Comparison of ENCODE assay signal across 8 cellular contexts in the genomic region with DNA sequence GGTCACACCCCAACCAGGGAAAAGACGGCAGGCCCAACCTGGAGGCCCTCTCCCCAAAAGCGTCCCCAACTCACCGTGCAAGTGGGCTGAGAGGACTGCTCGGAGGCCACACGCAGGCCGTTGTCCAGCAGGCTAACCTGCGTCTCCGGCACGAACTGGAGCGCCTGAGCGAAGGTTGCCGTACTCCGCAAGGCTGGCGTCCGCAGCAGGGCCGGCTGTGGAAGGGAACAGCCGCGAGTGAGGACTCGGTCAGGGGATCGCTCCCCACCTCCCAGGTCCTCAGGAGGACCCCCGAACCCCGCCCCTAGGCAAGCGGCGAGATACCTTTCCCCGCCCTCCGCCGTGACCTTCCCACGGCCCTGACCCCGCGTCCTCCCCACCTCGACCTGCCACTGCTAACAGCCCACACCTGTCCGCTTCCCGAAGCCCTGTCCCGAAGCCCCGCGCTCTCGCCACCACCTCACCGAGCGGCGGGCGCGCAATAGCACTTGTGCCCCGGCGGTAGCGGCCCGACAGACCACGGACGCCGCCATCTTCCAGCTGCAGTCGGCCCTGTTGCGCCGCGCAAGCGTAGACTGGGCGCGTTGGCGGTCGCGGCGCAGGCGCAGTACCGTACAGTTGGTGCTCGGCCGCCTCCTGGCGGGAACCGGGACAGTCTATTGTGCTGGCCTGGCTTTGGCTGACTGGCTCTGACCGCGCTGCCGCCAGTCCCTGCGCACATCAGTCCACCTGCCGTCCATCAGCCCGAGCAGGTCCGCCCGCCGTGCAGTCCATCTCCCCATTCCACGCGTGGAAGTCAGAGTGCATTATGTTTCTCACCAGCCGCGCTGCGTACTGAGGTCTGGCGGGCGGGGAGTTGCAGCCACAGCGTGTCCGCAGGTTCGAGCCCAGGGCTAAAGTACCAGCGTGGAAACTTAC. TPM values are rescaled to one million over a fixed set of nuclear protein-coding genes. Genes with fewer than 3 reads are reported as not detected.
DNase-seq lines count a peak whose midpoint lies in the region; ATAC-seq and TF ChIP-seq lines count a peak whose summit lies in the region.

A gene (minus strand): TSS at position 559 of the 918 bp plus-strand sequence. CDS start 26 bp downstream, at position 533.

- peaks cover 22% of the 10 kb centered on the region for H3K36me3 Mint-ChIP-seq in CD4-positive, CD25-positive, alpha-beta regulatory T cell

- no peaks in the 10 kb centered on the region for H3K9me3 ChIP-seq in CD4-positive, CD25-positive, alpha-beta regulatory T cell (ENCODE audit: control insufficient read depth in 2 of 2, low read length in 2 of 2)
- H3K9me3 ChIP-seq in liver (ENCODE audit: control insufficient read depth in 4 of 4, low read length in 3 of 4): no peaks in the 10 kb centered on the region

- peak within 1 kb of the TSS; percentile 88 to 99 (median 94) for H3K27ac Mint-ChIP-seq in CD4-positive, CD25-positive, alpha-beta regulatory T cell

- H3K9me3 Mint-ChIP-seq in CD4-positive, CD25-positive, alpha-beta regulatory T cell: no peaks in the 10 kb centered on the region

- H3K27me3 ChIP-seq in CD4-positive, CD25-positive, alpha-beta regulatory T cell (ENCODE audit: control insufficient read depth, insufficient read depth, low read length): no peaks in the 10 kb centered on the region
- no peaks in the 10 kb centered on the region for H3K27me3 ChIP-seq in liver (ENCODE audit: control insufficient read depth in 4 of 4, insufficient read depth in 4 of 4, low read length in 3 of 4)

- WGBS in liver: 2% methylated on average over 86 of the region's 86 CpGs

- peaks cover 16% of the 10 kb centered on the region for H3K36me3 ChIP-seq in CD4-positive, CD25-positive, alpha-beta regulatory T cell (ENCODE audit: control insufficient read depth, insufficient read depth, low read length)
- peaks cover 3 to 16% (median 13%) of the 10 kb centered on the region in 4 donors for H3K36me3 ChIP-seq in liver (ENCODE audit: control insufficient read depth in 4 of 4, insufficient read depth in 3 of 4, low read depth in 1 of 4, low read length in 3 of 4)

- TF ChIP-seq CTCF in liver (IDR thresholded peaks at IDR 0.05; ENCODE audit: low read depth, low read length, missing input control): peak; percentile 81

- H3K27me3 Mint-ChIP-seq in CD4-positive, CD25-positive, alpha-beta regulatory T cell: no peaks in the 10 kb centered on the region

- peak within 1 kb of the TSS; percentile 72 for H3K27ac ChIP-seq in CD4-positive, CD25-positive, alpha-beta regulatory T cell (ENCODE audit: insufficient read depth, low read length, poor library complexity, severe bottlenecking)
- peak within 1 kb of the TSS; percentile 82 to 94 for H3K27ac ChIP-seq in liver (ENCODE audit: low read depth in 1 of 2, low read length in 2 of 2)

- H3K4me3 ChIP-seq in CD4-positive, CD25-positive, alpha-beta regulatory T cell (ENCODE audit: low read depth, low read length): peak within 1 kb of the TSS; percentile 83
- H3K4me3 ChIP-seq in liver (ENCODE audit: low read depth in 1 of 3, low read length in 3 of 3): peak within 1 kb of the TSS; percentile 89 to 93 (median 90)

- H3K4me1 ChIP-seq in CD4-positive, CD25-positive, alpha-beta regulatory T cell (ENCODE audit: control insufficient read depth, insufficient read depth, low read length, poor library complexity, severe bottlenecking): peaks cover 9% of the 10 kb centered on the region
- H3K4me1 ChIP-seq in liver (ENCODE audit: control insufficient read depth in 4 of 4, insufficient read depth in 4 of 4, low read length in 3 of 4): peaks cover 0 to 16% (median 13%) of the 10 kb centered on the region in 4 donors

- H3K4me3 Mint-ChIP-seq in CD4-positive, CD25-positive, alpha-beta regulatory T cell: peak within 1 kb of the TSS; percentile 95 to 99 (median 98)

- peak; percentile 99 for ATAC-seq in CD4-positive, CD25-positive, alpha-beta regulatory T cell (ENCODE audit: low read depth in 2 of 2)
- ATAC-seq in GM19372 (IDR thresholded peaks at IDR 0.05; ENCODE audit: low read depth, unreplicated experiment): peak; percentile 97
- ATAC-seq in HG03558 (IDR thresholded peaks at IDR 0.05; ENCODE audit: extremely low read depth, unreplicated experiment): peak; percentile 95

- peak; percentile 52 to 76 for TF ChIP-seq RAD21 in liver (IDR thresholded peaks at IDR 0.05)

- peak; percentile 86 to 94 (median 92) for DNase-seq in CD4-positive, CD25-positive, alpha-beta regulatory T cell
- peak; percentile 70 for DNase-seq in NCI-H774 (lab: John Stamatoyannopoulos, UW)
- DNase-seq in activated CD4-positive, alpha-beta T cell treated with anti-CD3 and anti-CD28 coated beads, Interleukin-2, amount 50 U/mL, for 48 hours: peak; percentile 90 to 92
- peak; percentile 89 to 94 for DNase-seq in dermis microvascular lymphatic vessel endothelial cell (ENCODE audit: low read depth in 2 of 2)
- DNase-seq in stimulated activated CD4-positive, alpha-beta T cell treated with anti-CD3 and anti-CD28 coated beads, Interleukin-4, amount 100 ng/mL, for 24 hours: peak; percentile 92

- peaks cover 8 to 27% (median 16%) of the 10 kb centered on the region in 4 donors for H3K4me1 Mint-ChIP-seq in CD4-positive, CD25-positive, alpha-beta regulatory T cell

- peak within 1 kb of the TSS; percentile 89 to 93 for H3K9ac ChIP-seq in liver (ENCODE audit: low read depth in 1 of 2, low read length in 2 of 2)

TF ChIP-seq in liver, 16 proteins besides CTCF, POLR2A, EP300 and RAD21:
- TF ChIP-seq JUND (IDR thresholded peaks at IDR 0.05) (no peak), FOXA1 (IDR thresholded peaks at IDR 0.05) (no peak), TAF1 (conservative IDR thresholded peaks at IDR 0.05) (no peak), HNF4G (IDR thresholded peaks at IDR 0.05) (no peak), RXRA (IDR thresholded peaks at IDR 0.05) (peak in 1 of 2 donors; percentile 19), GABPA (IDR thresholded peaks at IDR 0.05 in 1 of 2, conservative IDR thresholded peaks at IDR 0.05 in 1 of 2) (no peak), FOXA2 (IDR thresholded peaks at IDR 0.05) (no peak), YY1 (IDR thresholded peaks at IDR 0.05) (peak; percentile 99)
- TF ChIP-seq, protein P1, sequence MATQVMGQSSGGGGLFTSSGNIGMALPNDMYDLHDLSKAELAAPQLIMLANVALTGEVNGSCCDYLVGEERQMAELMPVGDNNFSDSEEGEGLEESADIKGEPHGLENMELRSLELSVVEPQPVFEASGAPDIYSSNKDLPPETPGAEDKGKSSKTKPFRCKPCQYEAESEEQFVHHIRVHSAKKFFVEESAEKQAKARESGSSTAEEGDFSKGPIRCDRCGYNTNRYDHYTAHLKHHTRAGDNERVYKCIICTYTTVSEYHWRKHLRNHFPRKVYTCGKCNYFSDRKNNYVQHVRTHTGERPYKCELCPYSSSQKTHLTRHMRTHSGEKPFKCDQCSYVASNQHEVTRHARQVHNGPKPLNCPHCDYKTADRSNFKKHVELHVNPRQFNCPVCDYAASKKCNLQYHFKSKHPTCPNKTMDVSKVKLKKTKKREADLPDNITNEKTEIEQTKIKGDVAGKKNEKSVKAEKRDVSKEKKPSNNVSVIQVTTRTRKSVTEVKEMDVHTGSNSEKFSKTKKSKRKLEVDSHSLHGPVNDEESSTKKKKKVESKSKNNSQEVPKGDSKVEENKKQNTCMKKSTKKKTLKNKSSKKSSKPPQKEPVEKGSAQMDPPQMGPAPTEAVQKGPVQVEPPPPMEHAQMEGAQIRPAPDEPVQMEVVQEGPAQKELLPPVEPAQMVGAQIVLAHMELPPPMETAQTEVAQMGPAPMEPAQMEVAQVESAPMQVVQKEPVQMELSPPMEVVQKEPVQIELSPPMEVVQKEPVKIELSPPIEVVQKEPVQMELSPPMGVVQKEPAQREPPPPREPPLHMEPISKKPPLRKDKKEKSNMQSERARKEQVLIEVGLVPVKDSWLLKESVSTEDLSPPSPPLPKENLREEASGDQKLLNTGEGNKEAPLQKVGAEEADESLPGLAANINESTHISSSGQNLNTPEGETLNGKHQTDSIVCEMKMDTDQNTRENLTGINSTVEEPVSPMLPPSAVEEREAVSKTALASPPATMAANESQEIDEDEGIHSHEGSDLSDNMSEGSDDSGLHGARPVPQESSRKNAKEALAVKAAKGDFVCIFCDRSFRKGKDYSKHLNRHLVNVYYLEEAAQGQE (IDR thresholded peaks at IDR 0.05): peak; percentile 90

RNA-seq across cellular contexts. Expression of the gene that starts here (rescaled TPM):
- 111 TPM for total RNA-seq in CD4-positive, CD25-positive, alpha-beta regulatory T cell
- polyA plus RNA-seq in CD4-positive, CD25-positive, alpha-beta regulatory T cell: 100 to 1,000 TPM; 181 to 234 (median 206) TPM
- total RNA-seq in dermis microvascular lymphatic vessel endothelial cell (311 and 325 TPM in 2 replicates), liver (100 to 1,000 TPM; 153 to 373 TPM)
- polyA plus RNA-seq in liver: 100 to 1,000 TPM; 275 to 304 TPM

Comparison
In these comparisons a context has a peak if more than half of its experiments do, and no peak if none do; other contexts are left out.
1. Peak in every context shown above with its lines: DNase-seq, ATAC-seq, H3K4me3 ChIP-seq and H3K27ac ChIP-seq.